In genomic region chr13:29595380-29596063, GRCh38 we compare ENCODE assay signal across 8 cellular contexts. TPM values are rescaled to one million over a fixed set of nuclear protein-coding genes. Genes with fewer than 3 reads are reported as not detected.
DNase-seq lines count a peak whose midpoint lies in the region; ATAC-seq and TF ChIP-seq lines count a peak whose summit lies in the region.

Gene SLC7A1, minus strand, starts transcription at chr13:29595688. Its CDS starts 59,500 bp downstream, at chr13:29536188.

- 0 to 1% methylated on average over 39 to 98 of the region's 98 CpGs for WGBS in heart right ventricle, 2 donors
- 0 to 2% methylated on average over 3 to 35 of the region's 98 CpGs for WGBS in upper lobe of left lung, 2 donors

- peak within 1 kb of the TSS; percentile 67 to 90 (median 82) for H3K27ac ChIP-seq in heart right ventricle
- H3K27ac ChIP-seq in upper lobe of left lung, result peak within 1 kb of the TSS; percentile 70 to 84 (median 78)

- H3K36me3 ChIP-seq in adipocyte (ENCODE audit: control insufficient read depth, insufficient read depth, low read length, severe bottlenecking) (no peaks in the 10 kb centered on the region), heart right ventricle (no peaks in the 10 kb centered on the region), upper lobe of left lung (no peaks in the 10 kb centered on the region)

- intact Hi-C loops in heart right ventricle (cut with DNase I), result loop anchor here in 3 of 10 donors (5.0 to 10.0 kb wide), 2 partner anchors 88 to 109 kb away; no protein-coding TSS in a partner anchor
- intact Hi-C loops in posterior cingulate gyrus (cut with DNase I), result loop anchor here (10.0 kb wide), 1 partner anchor 519 kb away; no protein-coding TSS in a partner anchor

- DNase-seq in NCI-H1092 treated with DMSO at 0.1 percent for 48 hours (lab: John Stamatoyannopoulos, UW), result peak; percentile 89
- DNase-seq in T-cell, result peak; percentile 64 to 86 (median 78)
- peak; percentile 97 for DNase-seq in adipocyte (ENCODE audit: low read depth)
- DNase-seq in heart right ventricle, result peak; percentile 44 to 77
- peak; percentile 44 to 96 (median 69) for DNase-seq in posterior cingulate gyrus
- peak; percentile 84 to 97 for DNase-seq in upper lobe of left lung

- no peaks in the 10 kb centered on the region for H3K27me3 Mint-ChIP-seq in T-cell

- CTCF ChIA-PET in T-cell (lab: Charles Lee), result no interaction called here

- H3K4me1 ChIP-seq in adipocyte (ENCODE audit: control insufficient read depth, insufficient read depth, low read length), result peaks cover 12% of the 10 kb centered on the region
- H3K4me1 ChIP-seq in heart right ventricle, result peaks cover 3 to 20% (median 12%) of the 10 kb centered on the region in 9 donors
- peaks cover 0 to 25% (median 4%) of the 10 kb centered on the region in 4 donors for H3K4me1 ChIP-seq in upper lobe of left lung

- H3K4me3 Mint-ChIP-seq in T-cell, result peak within 1 kb of the TSS; percentile 85 to 90 (median 86)

- peak within 1 kb of the TSS; percentile 78 to 82 for H3K27ac Mint-ChIP-seq in T-cell

- TF ChIP-seq POLR2A in upper lobe of left lung (IDR thresholded peaks at IDR 0.05), result no peak

- no peak for TF ChIP-seq EP300 in upper lobe of left lung (IDR thresholded peaks at IDR 0.05)

- peaks cover 41 to 43% (median 42%) of the 10 kb centered on the region in 3 donors for H3K4me1 Mint-ChIP-seq in T-cell

- H3K9ac ChIP-seq in adipocyte (ENCODE audit: low read length), result peak within 1 kb of the TSS; percentile 91

- POLR2A ChIA-PET in T-cell (lab: Charles Lee), result interaction anchor here in 1 of 2 donors (0.6 kb wide), 1 partner anchor 242 kb away, joined by 3 read pairs; no protein-coding TSS in a partner anchor

- no peaks in the 10 kb centered on the region for H3K36me3 Mint-ChIP-seq in T-cell

- H3K4me3 ChIP-seq in GM12875 (ENCODE audit: low read depth, low read length), result peak within 1 kb of the TSS; percentile 85
- peak within 1 kb of the TSS; percentile 92 for H3K4me3 ChIP-seq in adipocyte (ENCODE audit: low read length)
- peak within 1 kb of the TSS; percentile 63 to 91 (median 82) for H3K4me3 ChIP-seq in heart right ventricle
- H3K4me3 ChIP-seq in upper lobe of left lung, result peak within 1 kb of the TSS; percentile 72 to 91 (median 76)

- H3K27me3 ChIP-seq in adipocyte (replicated peaks; ENCODE audit: control insufficient read depth, insufficient read depth, low read length) (no peaks in the 10 kb centered on the region), heart right ventricle (peaks cover 0 to 11% (median 0%) of the 10 kb centered on the region in 7 donors), upper lobe of left lung (no peaks in the 10 kb centered on the region)

- H3K9me3 ChIP-seq in adipocyte (ENCODE audit: control insufficient read depth, low read length), result no peaks in the 10 kb centered on the region
- no peaks in the 10 kb centered on the region for H3K9me3 ChIP-seq in heart right ventricle
- no peaks in the 10 kb centered on the region for H3K9me3 ChIP-seq in upper lobe of left lung

- TF ChIP-seq CTCF in GM12875 (IDR thresholded peaks at IDR 0.05; ENCODE audit: borderline replicate concordance, insufficient read depth, low read depth, low read length) (0 out of 2 replicates have a peak, but pooled peaks have one; percentile 7), heart right ventricle (IDR thresholded peaks at IDR 0.05) (peak in 1 of 9 donors; percentile 3), upper lobe of left lung (IDR thresholded peaks at IDR 0.05) (peak in 1 of 6 experiments; percentile 10)

- ATAC-seq in HG02623 (IDR thresholded peaks at IDR 0.05; ENCODE audit: unreplicated experiment) (peak; percentile 81), T-cell (replicated peaks in 1 of 4) (peak; percentile 89 to 93 (median 92)), heart right ventricle (peak; percentile 87 to 94 (median 92)), upper lobe of left lung (ENCODE audit: low FRiP score in 2 of 2) (peak; percentile 86 to 95)

- H3K9me3 Mint-ChIP-seq in T-cell, result no peaks in the 10 kb centered on the region

RNA-seq across cellular contexts. Expression of gene SLC7A1, which starts in this region (rescaled TPM):
- total RNA-seq in T-cell (10 to 100 TPM; 20.0 to 62.9 (median 57.9) TPM), heart right ventricle (10 to 100 TPM; 11.4 to 29.2 (median 17.4) TPM), upper lobe of left lung (10 to 100 TPM in 5 of 6 donors, 1 to 10 TPM in 1; 2.1 to 38.0 (median 21.5) TPM)
- polyA plus RNA-seq in heart right ventricle, result 10 to 100 TPM in 1 of 2 donors, 1 to 10 TPM in 1; 3.8 to 18.7 TPM

Comparison
In these comparisons a context has a peak if more than half of its experiments do, and no peak if none do; other contexts are left out.
1. Peak in every context shown above with its lines: DNase-seq, ATAC-seq, H3K4me3 ChIP-seq and H3K27ac ChIP-seq.